Comparison of ENCODE assay signal across 26 cellular contexts in genomic region chrX:44908838-44909237, GRCh38. TPM values are rescaled to one million over a fixed set of nuclear protein-coding genes. Genes with fewer than 3 reads are reported as not detected.
DNase-seq lines count a peak whose midpoint lies in the region; ATAC-seq, FAIRE-seq and TF ChIP-seq lines count a peak whose summit lies in the region.
"Had no signal": no experiment of that assay in that cellular context is flagged by ENCODE, and none has a peak within 500 bp of the region (broad histone marks: within the 10 kb centered on the region; RNA-seq: fewer than 3 reads in every experiment).

No MANE protein-coding gene starts in this region.

- ATAC-seq in psoas muscle = no peak
- ATAC-seq: sciatic nerve had no signal

- 73 to 80% (median 79%) methylated on average over 3 of the region's 3 CpGs for WGBS in psoas muscle, 3 donors
- 91% methylated on average over 3 of the region's 3 CpGs for WGBS in mammary epithelial cell (ENCODE audit: low coverage, missing lambda C conversion rate)

- peak; percentile 23 for FAIRE-seq in GM19239 (lab: Jason Lieb, UNC)

- H3K36me3 ChIP-seq in CD8-positive, alpha-beta memory T cell (ENCODE audit: insufficient read depth, low read length) = no peaks in the 10 kb centered on the region
- H3K36me3 ChIP-seq in psoas muscle (ENCODE audit: insufficient read depth in 1 of 2, low read depth in 1 of 2) (no peaks in the 10 kb centered on the region), mammary epithelial cell (ENCODE audit: insufficient read depth, low read length) (no peaks in the 10 kb centered on the region)

- peaks cover under 1 to 5% (median 4%) of the 10 kb centered on the region in 3 donors for H3K36me3 Mint-ChIP-seq in CD8-positive, alpha-beta memory T cell
- H3K36me3 Mint-ChIP-seq in glutamatergic neuron (ENCODE audit: unreplicated experiment) = no peaks in the 10 kb centered on the region

- H3K27ac Mint-ChIP-seq in CD8-positive, alpha-beta memory T cell = peak overlapping the region in 2 of 8 donors; percentile 22 to 54
- H3K27ac Mint-ChIP-seq in glutamatergic neuron (ENCODE audit: unreplicated experiment) = no peak overlapping the region
- H3K27ac Mint-ChIP-seq: type B pancreatic cell had no signal

- no peaks in the 10 kb centered on the region for H4K20me1 ChIP-seq in mammary epithelial cell (ENCODE audit: insufficient read depth, low read length)

- H3K4me1 ChIP-seq in CD8-positive, alpha-beta memory T cell (ENCODE audit: insufficient read depth, low read length) = peaks cover 26% of the 10 kb centered on the region
- H3K4me1 ChIP-seq in psoas muscle (peaks cover 58% of the 10 kb centered on the region), mammary epithelial cell (ENCODE audit: insufficient read depth, low read length) (peaks cover 13% of the 10 kb centered on the region)

- H3K27me3 ChIP-seq in CD8-positive, alpha-beta memory T cell (ENCODE audit: insufficient read depth, low read length, poor library complexity, severe bottlenecking) = no peaks in the 10 kb centered on the region
- H3K27me3 ChIP-seq in psoas muscle (ENCODE audit: insufficient read depth in 3 of 3, low read length in 2 of 3) = no peaks in the 10 kb centered on the region
- no peaks in the 10 kb centered on the region for H3K27me3 ChIP-seq in mammary epithelial cell (ENCODE audit: insufficient read depth, low read length)

- H3K9me3 Mint-ChIP-seq in CD8-positive, alpha-beta memory T cell = peaks cover 0 to 6% (median 2%) of the 10 kb centered on the region in 5 donors
- peaks cover 3% of the 10 kb centered on the region for H3K9me3 Mint-ChIP-seq in glutamatergic neuron (ENCODE audit: unreplicated experiment)

- no peak overlapping the region for H3K9ac ChIP-seq in mammary epithelial cell (ENCODE audit: insufficient read depth, low read length)
- H3K9ac ChIP-seq: GM23248 had no signal

- H3K4me3 Mint-ChIP-seq in CD8-positive, alpha-beta memory T cell = peak overlapping the region in 4 of 7 donors; percentile 34 to 61 (median 42)
- H3K4me3 Mint-ChIP-seq in glutamatergic neuron (ENCODE audit: unreplicated experiment) = no peak overlapping the region
- H3K4me3 Mint-ChIP-seq: activated CD4-positive, alpha-beta T cell treated with anti-CD3 and anti-CD28 coated beads, Interleukin-2, amount 10 ng/mL, durations not matched to agents 24 days and 14 days; activated naive CD8-positive, alpha-beta T cell treated with anti-CD3 and anti-CD28 coated beads for 36 hours; activated T-cell treated with anti-CD3 and anti-CD28 coated beads, Interleukin-2, amount 50 U/mL, for 24 hours; type B pancreatic cell had no signal

- POLR2A ChIA-PET in CD8-positive, alpha-beta memory T cell (lab: Charles Lee) = no interaction called here

- in situ Hi-C loops in mammary epithelial cell (cut with MboI; ENCODE audit: low sequenced_read_pairs in 2 of 2) = no loop called here

- H3K4me1 Mint-ChIP-seq in CD8-positive, alpha-beta memory T cell = peaks cover 63 to 80% (median 69%) of the 10 kb centered on the region in 3 donors
- H3K4me1 Mint-ChIP-seq in glutamatergic neuron (ENCODE audit: low read depth, unreplicated experiment) = peaks cover 5% of the 10 kb centered on the region

- no TSS peak for BruUV-seq in mammary epithelial cell (replicated peaks; lab: Mats Ljungman, UMichigan)

- H3K4me3 ChIP-seq in CD8-positive, alpha-beta memory T cell (ENCODE audit: low read length) = no peak overlapping the region
- H3K4me3 ChIP-seq in psoas muscle (no peak overlapping the region), mammary epithelial cell (replicated peaks in 1 of 3; ENCODE audit: insufficient read depth in 1 of 3, low read depth in 2 of 3, low read length in 3 of 3) (no peak overlapping the region)
- H3K4me3 ChIP-seq: GM23248 had no signal

- CTCF ChIA-PET in CD8-positive, alpha-beta memory T cell (lab: Charles Lee) = no interaction called here
- CTCF ChIA-PET in mammary epithelial cell (lab: Charles Lee; ENCODE audit: low non-redundant PET) = no interaction called here

- H3K9me3 ChIP-seq in CD8-positive, alpha-beta memory T cell (ENCODE audit: low read length) = no peaks in the 10 kb centered on the region
- H3K9me3 ChIP-seq in psoas muscle (no peaks in the 10 kb centered on the region), mammary epithelial cell (replicated peaks; ENCODE audit: insufficient read depth, low read length) (no peaks in the 10 kb centered on the region)

- intact Hi-C loops in psoas muscle (cut with DNase I) = no loop called here
- intact Hi-C loops in mammary epithelial cell (cut with micrococcal nuclease) = no loop called here

- H3K79me2 ChIP-seq in mammary epithelial cell (ENCODE audit: insufficient read depth, low read length) = peaks cover 89% of the 10 kb centered on the region

- dilution Hi-C loops in mammary epithelial cell (cut with HindIII; ENCODE audit: low sequenced_read_pairs) = no loop called here

- H3K27me3 Mint-ChIP-seq in CD8-positive, alpha-beta memory T cell = peaks cover 0 to 1% of the 10 kb centered on the region in 2 donors
- no peaks in the 10 kb centered on the region for H3K27me3 Mint-ChIP-seq in glutamatergic neuron (ENCODE audit: unreplicated experiment)
- H3K27me3 Mint-ChIP-seq: activated CD4-positive, alpha-beta T cell treated with anti-CD3 and anti-CD28 coated beads, Interleukin-2, amount 10 ng/mL, durations not matched to agents 24 days and 14 days; activated naive CD8-positive, alpha-beta T cell treated with anti-CD3 and anti-CD28 coated beads for 36 hours; activated T-cell treated with anti-CD3 and anti-CD28 coated beads, Interleukin-2, amount 50 U/mL, for 24 hours; progenitor cell of endocrine pancreas; type B pancreatic cell had no signal

- H2AFZ ChIP-seq in mammary epithelial cell (ENCODE audit: low read depth, low read length) = no peak overlapping the region
- H2AFZ ChIP-seq: GM23248 had no signal

- no peak overlapping the region for H3K27ac ChIP-seq in CD8-positive, alpha-beta memory T cell (ENCODE audit: low read depth, low read length)
- H3K27ac ChIP-seq in angular gyrus (ENCODE audit: low read depth, low read length) (peak overlapping the region; percentile 19), psoas muscle (peak overlapping the region; percentile 71), mammary epithelial cell (ENCODE audit: insufficient read depth, low read depth, low read length) (no peak overlapping the region)
- H3K27ac ChIP-seq: epithelial cell of prostate, GM23248, WERI-Rb-1 had no signal

- no peak overlapping the region for H3K4me2 ChIP-seq in mammary epithelial cell (ENCODE audit: insufficient read depth, low read depth, low read length)

- DNase-seq in CD8-positive, alpha-beta memory T cell = no peak
- DNase-seq in GM19239 (ENCODE audit: insufficient read length, low spot score) (no peak), psoas muscle (no peak), mammary epithelial cell (no peak), putamen (ENCODE audit: low spot score) (no peak), glutamatergic neuron (no peak)
- DNase-seq: activated CD4-positive, alpha-beta T cell treated with anti-CD3 and anti-CD28 coated beads, Interleukin-2, amount 10 ng/mL, durations not matched to agents 24 days and 14 days; activated gamma-delta T cell; activated naive CD8-positive, alpha-beta T cell treated with anti-CD3 and anti-CD28 coated beads for 36 hours; activated T-cell treated with anti-CD3 and anti-CD28 coated beads, Interleukin-2, amount 50 U/mL, for 24 hours; aorta; C1 segment of cervical spinal cord; cortex of kidney; effector memory CD4-positive, alpha-beta T cell; mesenchymal stem cell; NCI-H1105; NCI-H187; NCI-H345; stimulated activated CD4-positive, alpha-beta T cell treated with anti-CD3 and anti-CD28 coated beads, Interleukin-4, amount 100 ng/mL, for 4 hours; WERI-Rb-1 had no signal

- no peak for TF ChIP-seq CTCF in psoas muscle (IDR thresholded peaks at IDR 0.05)
- no peak for TF ChIP-seq CTCF in mammary epithelial cell (conservative IDR thresholded peaks at IDR 0.05 in 1 of 2, IDR thresholded peaks at IDR 0.05 in 1 of 2; ENCODE audit: extremely low read depth in 1 of 2, insufficient read depth in 1 of 2, low read depth in 1 of 2, low read length in 2 of 2)
- no peak for TF ChIP-seq CTCF in glutamatergic neuron (IDR thresholded peaks at IDR 0.05; ENCODE audit: partially characterized antibody, unreplicated experiment)

RNA-seq across cellular contexts. Expression of gene KDM6A, which starts 35.9 kb away (rescaled TPM):
- total RNA-seq in CD8-positive, alpha-beta memory T cell = 10 to 100 TPM; 20.7 to 21.5 TPM
- polyA plus RNA-seq in CD8-positive, alpha-beta memory T cell = 23.7 TPM
- total RNA-seq in psoas muscle (10 to 100 TPM; 13.2 to 21.3 (median 15.9) TPM), mammary epithelial cell (10 to 100 TPM; 45.4 to 46.8 TPM), glutamatergic neuron (ENCODE audit: unreplicated experiment) (26.5 TPM)
- polyA plus RNA-seq in psoas muscle (1 to 10 TPM; 3.6 to 6.9 (median 6.4) TPM), mammary epithelial cell (18.9 TPM)
- polyA minus RNA-seq in mammary epithelial cell = 47.4 TPM

Comparison
In these comparisons a context has a peak if more than half of its experiments do, and no peak if none do; other contexts are left out.
1. H3K27ac ChIP-seq: peak in angular gyrus (single experiment) and psoas muscle (single experiment); none in CD8-positive, alpha-beta memory T cell (single experiment) and mammary epithelial cell (single experiment).